In genomic region chr4:88285235-88285505, GRCh38 we compare ENCODE assay signal across 1 cellular context.
TF ChIP-seq lines count a peak whose summit lies in the region.

No MANE protein-coding gene starts in this region.

TF ChIP-seq in GM12878, 131 proteins besides CTCF, POLR2A, EP300 and RAD21:
- TF ChIP-seq NR2C1 (IDR thresholded peaks at IDR 0.05): no peak
- TF ChIP-seq, protein P1, sequence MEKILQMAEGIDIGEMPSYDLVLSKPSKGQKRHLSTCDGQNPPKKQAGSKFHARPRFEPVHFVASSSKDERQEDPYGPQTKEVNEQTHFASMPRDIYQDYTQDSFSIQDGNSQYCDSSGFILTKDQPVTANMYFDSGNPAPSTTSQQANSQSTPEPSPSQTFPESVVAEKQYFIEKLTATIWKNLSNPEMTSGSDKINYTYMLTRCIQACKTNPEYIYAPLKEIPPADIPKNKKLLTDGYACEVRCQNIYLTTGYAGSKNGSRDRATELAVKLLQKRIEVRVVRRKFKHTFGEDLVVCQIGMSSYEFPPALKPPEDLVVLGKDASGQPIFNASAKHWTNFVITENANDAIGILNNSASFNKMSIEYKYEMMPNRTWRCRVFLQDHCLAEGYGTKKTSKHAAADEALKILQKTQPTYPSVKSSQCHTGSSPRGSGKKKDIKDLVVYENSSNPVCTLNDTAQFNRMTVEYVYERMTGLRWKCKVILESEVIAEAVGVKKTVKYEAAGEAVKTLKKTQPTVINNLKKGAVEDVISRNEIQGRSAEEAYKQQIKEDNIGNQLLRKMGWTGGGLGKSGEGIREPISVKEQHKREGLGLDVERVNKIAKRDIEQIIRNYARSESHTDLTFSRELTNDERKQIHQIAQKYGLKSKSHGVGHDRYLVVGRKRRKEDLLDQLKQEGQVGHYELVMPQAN (conservative IDR thresholded peaks at IDR 0.05): 0 out of 2 replicates have a peak, but pooled peaks have one; percentile 6
- TF ChIP-seq ESRRA (IDR thresholded peaks at IDR 0.05; ENCODE audit: low read length): no peak
- no peak for TF ChIP-seq RCOR1 (conservative IDR thresholded peaks at IDR 0.05; ENCODE audit: low read depth, low read length)
- TF ChIP-seq, protein P2, sequence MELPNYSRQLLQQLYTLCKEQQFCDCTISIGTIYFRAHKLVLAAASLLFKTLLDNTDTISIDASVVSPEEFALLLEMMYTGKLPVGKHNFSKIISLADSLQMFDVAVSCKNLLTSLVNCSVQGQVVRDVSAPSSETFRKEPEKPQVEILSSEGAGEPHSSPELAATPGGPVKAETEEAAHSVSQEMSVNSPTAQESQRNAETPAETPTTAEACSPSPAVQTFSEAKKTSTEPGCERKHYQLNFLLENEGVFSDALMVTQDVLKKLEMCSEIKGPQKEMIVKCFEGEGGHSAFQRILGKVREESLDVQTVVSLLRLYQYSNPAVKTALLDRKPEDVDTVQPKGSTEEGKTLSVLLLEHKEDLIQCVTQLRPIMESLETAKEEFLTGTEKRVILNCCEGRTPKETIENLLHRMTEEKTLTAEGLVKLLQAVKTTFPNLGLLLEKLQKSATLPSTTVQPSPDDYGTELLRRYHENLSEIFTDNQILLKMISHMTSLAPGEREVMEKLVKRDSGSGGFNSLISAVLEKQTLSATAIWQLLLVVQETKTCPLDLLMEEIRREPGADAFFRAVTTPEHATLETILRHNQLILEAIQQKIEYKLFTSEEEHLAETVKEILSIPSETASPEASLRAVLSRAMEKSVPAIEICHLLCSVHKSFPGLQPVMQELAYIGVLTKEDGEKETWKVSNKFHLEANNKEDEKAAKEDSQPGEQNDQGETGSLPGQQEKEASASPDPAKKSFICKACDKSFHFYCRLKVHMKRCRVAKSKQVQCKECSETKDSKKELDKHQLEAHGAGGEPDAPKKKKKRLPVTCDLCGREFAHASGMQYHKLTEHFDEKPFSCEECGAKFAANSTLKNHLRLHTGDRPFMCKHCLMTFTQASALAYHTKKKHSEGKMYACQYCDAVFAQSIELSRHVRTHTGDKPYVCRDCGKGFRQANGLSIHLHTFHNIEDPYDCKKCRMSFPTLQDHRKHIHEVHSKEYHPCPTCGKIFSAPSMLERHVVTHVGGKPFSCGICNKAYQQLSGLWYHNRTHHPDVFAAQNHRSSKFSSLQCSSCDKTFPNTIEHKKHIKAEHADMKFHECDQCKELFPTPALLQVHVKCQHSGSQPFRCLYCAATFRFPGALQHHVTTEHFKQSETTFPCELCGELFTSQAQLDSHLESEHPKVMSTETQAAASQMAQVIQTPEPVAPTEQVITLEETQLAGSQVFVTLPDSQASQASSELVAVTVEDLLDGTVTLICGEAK (IDR thresholded peaks at IDR 0.05; ENCODE audit: borderline replicate concordance): 0 out of 2 replicates have a peak, but pooled peaks have one; percentile 25
- no peak for TF ChIP-seq SREBF1 (IDR thresholded peaks at IDR 0.05; ENCODE audit: low read length)
- TF ChIP-seq, protein P3, sequence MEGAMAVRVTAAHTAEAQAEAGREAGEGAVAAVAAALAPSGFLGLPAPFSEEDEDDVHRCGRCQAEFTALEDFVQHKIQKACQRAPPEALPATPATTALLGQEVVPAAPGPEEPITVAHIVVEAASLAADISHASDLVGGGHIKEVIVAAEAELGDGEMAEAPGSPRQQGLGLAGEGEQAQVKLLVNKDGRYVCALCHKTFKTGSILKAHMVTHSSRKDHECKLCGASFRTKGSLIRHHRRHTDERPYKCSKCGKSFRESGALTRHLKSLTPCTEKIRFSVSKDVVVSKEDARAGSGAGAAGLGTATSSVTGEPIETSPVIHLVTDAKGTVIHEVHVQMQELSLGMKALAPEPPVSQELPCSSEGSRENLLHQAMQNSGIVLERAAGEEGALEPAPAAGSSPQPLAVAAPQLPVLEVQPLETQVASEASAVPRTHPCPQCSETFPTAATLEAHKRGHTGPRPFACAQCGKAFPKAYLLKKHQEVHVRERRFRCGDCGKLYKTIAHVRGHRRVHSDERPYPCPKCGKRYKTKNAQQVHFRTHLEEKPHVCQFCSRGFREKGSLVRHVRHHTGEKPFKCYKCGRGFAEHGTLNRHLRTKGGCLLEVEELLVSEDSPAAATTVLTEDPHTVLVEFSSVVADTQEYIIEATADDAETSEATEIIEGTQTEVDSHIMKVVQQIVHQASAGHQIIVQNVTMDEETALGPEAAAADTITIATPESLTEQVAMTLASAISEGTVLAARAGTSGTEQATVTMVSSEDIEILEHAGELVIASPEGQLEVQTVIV (IDR thresholded peaks at IDR 0.05; ENCODE audit: borderline replicate concordance, partially characterized antibody): no peak
- no peak for TF ChIP-seq IRF4 (IDR thresholded peaks at IDR 0.05; ENCODE audit: low read depth, low read length)
- TF ChIP-seq, protein P4, sequence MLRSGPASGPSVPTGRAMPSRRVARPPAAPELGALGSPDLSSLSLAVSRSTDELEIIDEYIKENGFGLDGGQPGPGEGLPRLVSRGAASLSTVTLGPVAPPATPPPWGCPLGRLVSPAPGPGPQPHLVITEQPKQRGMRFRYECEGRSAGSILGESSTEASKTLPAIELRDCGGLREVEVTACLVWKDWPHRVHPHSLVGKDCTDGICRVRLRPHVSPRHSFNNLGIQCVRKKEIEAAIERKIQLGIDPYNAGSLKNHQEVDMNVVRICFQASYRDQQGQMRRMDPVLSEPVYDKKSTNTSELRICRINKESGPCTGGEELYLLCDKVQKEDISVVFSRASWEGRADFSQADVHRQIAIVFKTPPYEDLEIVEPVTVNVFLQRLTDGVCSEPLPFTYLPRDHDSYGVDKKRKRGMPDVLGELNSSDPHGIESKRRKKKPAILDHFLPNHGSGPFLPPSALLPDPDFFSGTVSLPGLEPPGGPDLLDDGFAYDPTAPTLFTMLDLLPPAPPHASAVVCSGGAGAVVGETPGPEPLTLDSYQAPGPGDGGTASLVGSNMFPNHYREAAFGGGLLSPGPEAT (IDR thresholded peaks at IDR 0.05; ENCODE audit: low read depth): no peak
- no peak for TF ChIP-seq RFX5 (IDR thresholded peaks at IDR 0.05; ENCODE audit: low read depth, low read length)
- no peak for TF ChIP-seq ZNF622 (IDR thresholded peaks at IDR 0.05)
- TF ChIP-seq SRF (IDR thresholded peaks at IDR 0.05; ENCODE audit: low read depth in 2 of 2, low read length in 2 of 2): no peak
- TF ChIP-seq CHD4 (IDR thresholded peaks at IDR 0.05): no peak
